Comparison of ENCODE assay signal across 1 cellular context in the genomic region with DNA sequence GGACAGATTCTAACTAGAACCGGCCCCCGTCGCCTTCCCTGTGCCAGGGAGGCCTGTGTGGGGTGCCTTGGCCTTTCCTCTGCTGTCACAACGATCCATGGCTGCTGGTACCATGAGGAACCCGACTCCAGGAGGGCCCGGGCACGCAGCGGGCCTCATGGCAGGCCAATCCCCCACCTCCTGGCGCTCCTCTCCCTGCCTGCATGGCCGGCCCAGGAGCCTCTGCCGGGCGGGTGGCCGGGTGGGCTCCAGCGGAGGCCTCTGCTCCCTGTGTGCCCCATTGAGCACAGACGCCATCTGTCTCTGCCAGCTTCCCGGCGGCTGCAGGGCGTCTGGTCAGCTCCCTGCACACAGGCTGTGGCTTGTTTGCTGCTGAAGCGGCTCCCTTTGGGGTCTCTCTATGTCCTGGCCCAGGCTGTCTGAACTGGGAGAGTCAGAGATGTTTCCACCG.
TF ChIP-seq lines count a peak whose summit lies in the region.

No MANE protein-coding gene starts in this region.

TF ChIP-seq in SK-N-SH, 30 proteins besides CTCF, POLR2A, EP300 and RAD21:
- no peak for TF ChIP-seq TCF12 (IDR thresholded peaks at IDR 0.05)
- TF ChIP-seq GABPA (IDR thresholded peaks at IDR 0.05; ENCODE audit: low read depth) = no peak
- no peak for TF ChIP-seq TEAD4 (IDR thresholded peaks at IDR 0.05; ENCODE audit: borderline replicate concordance, insufficient read depth)
